ENCODE assay signal across 19 cellular contexts in genomic region chr5:74055446-74056097, GRCh38.
DNase-seq lines count a peak whose midpoint lies in the region; FAIRE-seq and TF ChIP-seq lines count a peak whose summit lies in the region.
"Had no signal": no experiment of that assay in that cellular context is flagged by ENCODE, and none has a peak within 500 bp of the region (broad histone marks: within the 10 kb centered on the region; RNA-seq: fewer than 3 reads in every experiment).

No MANE protein-coding gene starts in this region.

- H3K9me3 ChIP-seq in SJCRH30 (replicated peaks): no peaks in the 10 kb centered on the region

- DNase-seq in D721Med (ENCODE audit: insufficient read length, low spot score): no peak
- peak; percentile 37 for DNase-seq in NCI-H1436 (lab: John Stamatoyannopoulos, UW)
- peak; percentile 83 for DNase-seq in NCI-H748 treated with DMSO at 0.1 percent for 48 hours (lab: John Stamatoyannopoulos, UW)
- no peak for DNase-seq in mesothelial cell of epicardium (ENCODE audit: low spot score in 2 of 2, unreplicated experiment in 2 of 2)
- no peak for DNase-seq in SJCRH30
- no peak for DNase-seq in DMS79 (lab: John Stamatoyannopoulos, UW)
- DNase-seq in central memory CD4-positive, alpha-beta T cell: no peak
- DNase-seq in activated T-cell treated with anti-CD3 and anti-CD28 coated beads, Interleukin-2, amount 50 U/mL, for 1 hour: no peak
- DNase-seq: activated CD8-positive, alpha-beta memory T cell treated with anti-CD3 and anti-CD28 coated beads, Interleukin-2, amount 10 ng/mL, durations not matched to agents 7 days and 5 days; activated effector memory CD4-positive, alpha-beta T cell treated with anti-CD3 and anti-CD28 coated beads, Interleukin-2, amount 50 U/mL, for 16 hours; amniotic stem cell; CD8-positive, alpha-beta memory T cell; cerebellar nuclear complex; EL; hippocampal formation; kidney; NCI-H2107; stimulated activated CD4-positive, alpha-beta T cell treated with anti-CD3 and anti-CD28 coated beads, Interleukin-2, amount 100 ng/mL, for 48 hours had no signal

- no peaks in the 10 kb centered on the region for H3K9me3 Mint-ChIP-seq in mesothelial cell of epicardium
- H3K9me3 Mint-ChIP-seq: CD8-positive, alpha-beta memory T cell; T-helper 2 cell treated with Interferon-gamma antibody and Interleukin-4, amounts not matched to agents 5 μg/mL and 100 μg/mL, for 36 hours had no signal

- H3K27me3 Mint-ChIP-seq in mesothelial cell of epicardium (ENCODE audit: low read depth): no peaks in the 10 kb centered on the region

- peaks cover 15% of the 10 kb centered on the region for H3K4me1 ChIP-seq in SJCRH30

- peak; percentile 66 for FAIRE-seq in D721Med (lab: Jason Lieb, UNC)
- FAIRE-seq: kidney had no signal

- no peaks in the 10 kb centered on the region for H3K27me3 ChIP-seq in SJCRH30

- no peaks in the 10 kb centered on the region for H3K36me3 Mint-ChIP-seq in mesothelial cell of epicardium
- H3K36me3 Mint-ChIP-seq: activated CD8-positive, alpha-beta memory T cell treated with anti-CD3 and anti-CD28 coated beads, Interleukin-2, amount 10 ng/mL, durations not matched to agents 7 days and 5 days; CD8-positive, alpha-beta memory T cell had no signal

- TF ChIP-seq CTCF in D721Med (IDR thresholded peaks at IDR 0.05; ENCODE audit: insufficient read depth, missing control alignments) (no peak), mesothelial cell of epicardium (IDR thresholded peaks at IDR 0.05; ENCODE audit: unreplicated experiment) (no peak)

- H3K36me3 ChIP-seq in SJCRH30: no peaks in the 10 kb centered on the region

- no peak overlapping the region for H3K27ac ChIP-seq in SJCRH30

- no peak overlapping the region for H3K4me3 ChIP-seq in SJCRH30

- H3K4me1 Mint-ChIP-seq in mesothelial cell of epicardium: peaks cover 35% of the 10 kb centered on the region
- H3K4me1 Mint-ChIP-seq: activated CD8-positive, alpha-beta memory T cell treated with anti-CD3 and anti-CD28 coated beads, Interleukin-2, amount 10 ng/mL, durations not matched to agents 7 days and 5 days; CD8-positive, alpha-beta memory T cell had no signal

- peak overlapping the region; percentile 90 for H3K27ac Mint-ChIP-seq in mesothelial cell of epicardium
- H3K27ac Mint-ChIP-seq: activated CD8-positive, alpha-beta memory T cell treated with anti-CD3 and anti-CD28 coated beads, Interleukin-2, amount 10 ng/mL, durations not matched to agents 7 days and 5 days; CD8-positive, alpha-beta memory T cell; T-helper 2 cell treated with Interferon-gamma antibody and Interleukin-4, amounts not matched to agents 5 μg/mL and 100 μg/mL, for 36 hours had no signal

- no peak overlapping the region for H3K4me3 Mint-ChIP-seq in mesothelial cell of epicardium
- H3K4me3 Mint-ChIP-seq: activated CD8-positive, alpha-beta memory T cell treated with anti-CD3 and anti-CD28 coated beads, Interleukin-2, amount 10 ng/mL, durations not matched to agents 7 days and 5 days; CD8-positive, alpha-beta memory T cell; T-helper 2 cell treated with Interferon-gamma antibody and Interleukin-4, amounts not matched to agents 5 μg/mL and 100 μg/mL, for 36 hours had no signal

Comparison
In these comparisons a context has a peak if more than half of its experiments do, and no peak if none do; other contexts are left out.
1. DNase-seq: peak in NCI-H1436 (single experiment) and NCI-H748 treated with DMSO at 0.1 percent for 48 hours (single experiment); none in D721Med (single experiment), mesothelial cell of epicardium (0 of 2), SJCRH30 (0 of 2), DMS79 (single experiment), central memory CD4-positive, alpha-beta T cell (single experiment) and activated T-cell treated with anti-CD3 and anti-CD28 coated beads, Interleukin-2, amount 50 U/mL, for 1 hour (single experiment).